In genomic region chr17:47810200-47810821, GRCh38 we compare ENCODE assay signal across 9 cellular contexts. TPM values are rescaled to one million over a fixed set of nuclear protein-coding genes. Genes with fewer than 3 reads are reported as not detected.
DNase-seq lines count a peak whose midpoint lies in the region; ATAC-seq and TF ChIP-seq lines count a peak whose summit lies in the region.
"Had no signal": no experiment of that assay in that cellular context is flagged by ENCODE, and none has a peak within 500 bp of the region (broad histone marks: within the 10 kb centered on the region; RNA-seq: fewer than 3 reads in every experiment).

No MANE protein-coding gene starts in this region.

- H3K4me3 Mint-ChIP-seq in naive thymus-derived CD4-positive, alpha-beta T cell, result no peak overlapping the region
- H3K4me3 Mint-ChIP-seq: nephron had no signal

- peaks cover 2 to 88% (median 4%) of the 10 kb centered on the region in 3 experiments for H3K36me3 ChIP-seq in naive thymus-derived CD4-positive, alpha-beta T cell (ENCODE audit: control insufficient read depth in 2 of 3, insufficient read depth in 3 of 3, low read length in 3 of 3)
- peaks cover 0 to 89% (median 29%) of the 10 kb centered on the region in 3 donors for H3K36me3 ChIP-seq in tibial nerve

- peaks cover 0 to 13% (median 3%) of the 10 kb centered on the region in 7 donors for H3K4me1 Mint-ChIP-seq in naive thymus-derived CD4-positive, alpha-beta T cell

- peak; percentile 73 for ATAC-seq in naive thymus-derived CD4-positive, alpha-beta T cell

- intact Hi-C loops in naive thymus-derived CD4-positive, alpha-beta T cell (cut with micrococcal nuclease), result no loop called here

- no peak for TF ChIP-seq CTCF in cardiac fibroblast (IDR thresholded peaks at IDR 0.05; ENCODE audit: low read depth, low read length)
- no peak for TF ChIP-seq CTCF in tibial nerve (IDR thresholded peaks at IDR 0.05)

- POLR2A ChIA-PET in naive thymus-derived CD4-positive, alpha-beta T cell (lab: Charles Lee), result interaction anchor here (0.6 kb wide), 1 partner anchor 100 kb away, joined by 3 read pairs; no protein-coding TSS in a partner anchor

- H3K27me3 Mint-ChIP-seq in naive thymus-derived CD4-positive, alpha-beta T cell, result no peaks in the 10 kb centered on the region

- WGBS in tibial nerve, 2 donors, result 58 to 69% methylated on average over 10 of the region's 10 CpGs

- no peak for TF ChIP-seq EP300 in tibial nerve (IDR thresholded peaks at IDR 0.05)

- H3K27me3 ChIP-seq in naive thymus-derived CD4-positive, alpha-beta T cell (ENCODE audit: control insufficient read depth in 2 of 2, insufficient read depth in 2 of 2, low read length in 2 of 2), result no peaks in the 10 kb centered on the region
- H3K27me3 ChIP-seq in tibial nerve, result no peaks in the 10 kb centered on the region

- peaks cover 0 to 5% of the 10 kb centered on the region in 2 donors for H3K4me1 ChIP-seq in naive thymus-derived CD4-positive, alpha-beta T cell (ENCODE audit: control insufficient read depth in 2 of 2, insufficient read depth in 2 of 2, low read length in 2 of 2)
- H3K4me1 ChIP-seq in tibial nerve, result peaks cover 0 to 18% (median 3%) of the 10 kb centered on the region in 4 donors

- no peaks in the 10 kb centered on the region for H3K9me3 ChIP-seq in naive thymus-derived CD4-positive, alpha-beta T cell (ENCODE audit: control insufficient read depth in 2 of 3, low read length in 3 of 3)
- H3K9me3 ChIP-seq in tibial nerve, result no peaks in the 10 kb centered on the region

- no peaks in the 10 kb centered on the region for H3K9me3 Mint-ChIP-seq in naive thymus-derived CD4-positive, alpha-beta T cell
- H3K9me3 Mint-ChIP-seq: nephron had no signal

- H3K36me3 Mint-ChIP-seq in naive thymus-derived CD4-positive, alpha-beta T cell, result peaks cover 8 to 46% (median 21%) of the 10 kb centered on the region in 5 donors

- peak overlapping the region in 3 of 9 donors; percentile 31 to 51 (median 32) for H3K27ac Mint-ChIP-seq in naive thymus-derived CD4-positive, alpha-beta T cell
- H3K27ac Mint-ChIP-seq: nephron had no signal

- no peak overlapping the region for H3K4me3 ChIP-seq in cardiac fibroblast (replicated peaks in 1 of 2; ENCODE audit: low read depth in 2 of 2, low read length in 2 of 2)
- no peak overlapping the region for H3K4me3 ChIP-seq in naive thymus-derived CD4-positive, alpha-beta T cell (ENCODE audit: low read length)
- no peak overlapping the region for H3K4me3 ChIP-seq in tibial nerve
- H3K4me3 ChIP-seq: SK-N-MC had no signal

- CTCF ChIA-PET in naive thymus-derived CD4-positive, alpha-beta T cell (lab: Charles Lee), result interaction anchor here (0.7 kb wide), 1 partner anchor 316 kb away, joined by 3 read pairs; no protein-coding TSS in a partner anchor

- no peak for TF ChIP-seq POLR2A in tibial nerve (IDR thresholded peaks at IDR 0.05)

- DNase-seq in EH (ENCODE audit: low read depth) (peak; percentile 89), LHCN-M2 (ENCODE audit: low read depth) (peak; percentile 88), cardiac fibroblast (ENCODE audit: low read depth in 2 of 2) (peak; percentile 89 to 92), C1 segment of cervical spinal cord (lab: John Stamatoyannopoulos, UW) (no peak), NCI-H345 (lab: John Stamatoyannopoulos, UW) (no peak), tibial nerve (ENCODE audit: low spot score in 2 of 2) (no peak)
- DNase-seq in naive thymus-derived CD4-positive, alpha-beta T cell, result no peak

- no peak overlapping the region for H3K27ac ChIP-seq in naive thymus-derived CD4-positive, alpha-beta T cell (ENCODE audit: low read depth, low read length)
- peak overlapping the region in 2 of 4 donors; percentile 16 to 57 for H3K27ac ChIP-seq in tibial nerve
- H3K27ac ChIP-seq: SK-N-MC had no signal

RNA-seq across cellular contexts. Expression of gene OSBPL7, which starts 11.3 kb away (rescaled TPM):
- 15.3 and 21.4 TPM in 2 replicates for total RNA-seq in LHCN-M2 (2014; rRNA removed)
- 6.5 TPM for polyA plus RNA-seq in LHCN-M2 (2012)
- total RNA-seq in naive thymus-derived CD4-positive, alpha-beta T cell, result 10 to 100 TPM; 36.6 to 46.1 (median 41.4) TPM
- polyA plus RNA-seq in naive thymus-derived CD4-positive, alpha-beta T cell, result 1 to 10 TPM; 4.0 to 6.3 TPM
- total RNA-seq in tibial nerve, result 10 to 100 TPM in 2 of 4 donors, 1 to 10 TPM in 2; 8.6 to 19.5 (median 11.2) TPM

RNA-seq across cellular contexts. Expression of gene MRPL10, which starts 21.0 kb away (rescaled TPM):
- 45.4 and 47.5 TPM in 2 replicates for total RNA-seq in LHCN-M2 (2014; rRNA removed)
- polyA plus RNA-seq in LHCN-M2 (2012), result 39.6 TPM
- total RNA-seq in naive thymus-derived CD4-positive, alpha-beta T cell, result 10 to 100 TPM; 33.6 to 51.2 (median 35.7) TPM
- polyA plus RNA-seq in naive thymus-derived CD4-positive, alpha-beta T cell, result 10 to 100 TPM; 36.5 to 44.0 TPM
- 10 to 100 TPM; 23.4 to 33.4 (median 29.9) TPM for total RNA-seq in tibial nerve

RNA-seq across cellular contexts. Expression of gene LRRC46, which starts 21.2 kb away (rescaled TPM):
- total RNA-seq in LHCN-M2 (2014; rRNA removed) (0.45 and 1.4 TPM in 2 replicates), tibial nerve (under 1 TPM in 1 of 4 donors, not detected in 3; 0.60 TPM)
- polyA plus RNA-seq in LHCN-M2 (2012), result 1.1 TPM
- total RNA-seq in naive thymus-derived CD4-positive, alpha-beta T cell, result 1 to 10 TPM in 2 of 5 experiments, under 1 TPM in 3; 0.20 to 1.7 (median 0.66) TPM
- 1 to 10 TPM; 1.2 to 1.8 TPM for polyA plus RNA-seq in naive thymus-derived CD4-positive, alpha-beta T cell

RNA-seq across cellular contexts. Expression of gene SCRN2, which starts 30.8 kb away (rescaled TPM):
- total RNA-seq in LHCN-M2 (2014; rRNA removed), result 59.8 and 60.2 TPM in 2 replicates
- polyA plus RNA-seq in LHCN-M2 (2012), result 54.3 TPM
- total RNA-seq in naive thymus-derived CD4-positive, alpha-beta T cell, result 10 to 100 TPM; 33.4 to 55.9 (median 41.4) TPM
- 10 to 100 TPM; 27.5 to 34.8 TPM for polyA plus RNA-seq in naive thymus-derived CD4-positive, alpha-beta T cell
- 10 to 100 TPM; 49.8 to 68.6 (median 56.6) TPM for total RNA-seq in tibial nerve

RNA-seq across cellular contexts. Expression of gene SP6, which starts 40.7 kb away (rescaled TPM):
- not detected in 2 replicates for total RNA-seq in LHCN-M2 (2014; rRNA removed)
- 0.13 TPM for polyA plus RNA-seq in LHCN-M2 (2012)
- total RNA-seq in naive thymus-derived CD4-positive, alpha-beta T cell, result under 1 TPM in 3 of 5 experiments, not detected in 2; 0.16 to 0.29 (median 0.22) TPM
- polyA plus RNA-seq in naive thymus-derived CD4-positive, alpha-beta T cell, result under 1 TPM in 1 of 2 donors, not detected in 1; 0.05 TPM
- total RNA-seq in tibial nerve, result 1 to 10 TPM in 1 of 4 donors, under 1 TPM in 3; 0.30 to 1.3 (median 0.71) TPM

Comparison
In these comparisons a context has a peak if more than half of its experiments do, and no peak if none do; other contexts are left out.
1. DNase-seq: peak in EH (single experiment), LHCN-M2 (single experiment) and cardiac fibroblast (2 of 2); none in naive thymus-derived CD4-positive, alpha-beta T cell (0 of 9), C1 segment of cervical spinal cord (0 of 14), NCI-H345 (single experiment) and tibial nerve (0 of 2).